ENCODE assay signal across 23 cellular contexts in genomic region chr17:5183410-5183793, GRCh38. TPM values are rescaled to one million over a fixed set of nuclear protein-coding genes. Genes with fewer than 3 reads are reported as not detected.
DNase-seq lines count a peak whose midpoint lies in the region; ATAC-seq, FAIRE-seq and TF ChIP-seq lines count a peak whose summit lies in the region.
"Had no signal": no experiment of that assay in that cellular context is flagged by ENCODE, and none has a peak within 500 bp of the region (broad histone marks: within the 10 kb centered on the region; RNA-seq: fewer than 3 reads in every experiment).

No MANE protein-coding gene starts in this region.

- H3K27me3 Mint-ChIP-seq in natural killer cell (ENCODE audit: low read depth in 2 of 2) = no peaks in the 10 kb centered on the region
- no peaks in the 10 kb centered on the region for H3K27me3 Mint-ChIP-seq in activated CD8-positive, alpha-beta memory T cell treated with anti-CD3 and anti-CD28 coated beads, Interleukin-2, amount 10 ng/mL, durations not matched to agents 7 days and 5 days
- H3K27me3 Mint-ChIP-seq: IgD-negative memory B cell had no signal

- intact Hi-C loops in natural killer cell (cut with micrococcal nuclease) = loop anchor here (5.0 kb wide), 1 partner anchor 331 kb away; no protein-coding TSS in a partner anchor

- H3K4me3 Mint-ChIP-seq in natural killer cell = peak overlapping the region; percentile 13
- no peak overlapping the region for H3K4me3 Mint-ChIP-seq in activated CD8-positive, alpha-beta memory T cell treated with anti-CD3 and anti-CD28 coated beads, Interleukin-2, amount 10 ng/mL, durations not matched to agents 7 days and 5 days
- H3K4me3 Mint-ChIP-seq: CD14-positive monocyte had no signal

- TF ChIP-seq CTCF in H1 (IDR thresholded peaks at IDR 0.05; ENCODE audit: control extremely low read depth in 1 of 3, insufficient read depth in 1 of 3, low read depth in 1 of 3, low read length in 3 of 3) (no peak), natural killer cell (IDR thresholded peaks at IDR 0.05) (no peak)

- H3K14ac ChIP-seq in H1 (ENCODE audit: insufficient read length) = no peak overlapping the region

- H3K27ac Mint-ChIP-seq in natural killer cell = peak overlapping the region; percentile 84 to 87
- H3K27ac Mint-ChIP-seq in activated CD8-positive, alpha-beta memory T cell treated with anti-CD3 and anti-CD28 coated beads, Interleukin-2, amount 10 ng/mL, durations not matched to agents 7 days and 5 days = no peak overlapping the region
- H3K27ac Mint-ChIP-seq: CD14-positive monocyte, IgD-negative memory B cell had no signal

- no peaks in the 10 kb centered on the region for H3K79me2 ChIP-seq in H1 (ENCODE audit: control insufficient read depth in 1 of 2, insufficient read depth in 2 of 2, low read length in 2 of 2)

- no peak overlapping the region for H3K4ac ChIP-seq in H1 (replicated peaks; ENCODE audit: insufficient read length, low read depth, low read length)

- no peak overlapping the region for H2AK5ac ChIP-seq in H1 (ENCODE audit: low read depth, low read length)

- no peak overlapping the region for H2AFZ ChIP-seq in H1 (ENCODE audit: low read length)

- H2BK120ac ChIP-seq in H1 (replicated peaks; ENCODE audit: low read depth, low read length) = no peak overlapping the region

- peaks cover 27 to 41% of the 10 kb centered on the region in 2 donors for H3K4me1 Mint-ChIP-seq in natural killer cell
- peaks cover 4% of the 10 kb centered on the region for H3K4me1 Mint-ChIP-seq in activated CD8-positive, alpha-beta memory T cell treated with anti-CD3 and anti-CD28 coated beads, Interleukin-2, amount 10 ng/mL, durations not matched to agents 7 days and 5 days
- H3K4me1 Mint-ChIP-seq: CD14-positive monocyte had no signal

- H3K4me3 ChIP-seq in BLaER1 treated with 17β-estradiol and CSF1 and Interleukin-3, amounts not matched to agents 10 nM and 100 nM = peak overlapping the region in 7 of 10 experiments; percentile 5 to 43 (median 15); a peak in 9 of 20 replicates
- H3K4me3 ChIP-seq in HUES48 (ENCODE audit: low read depth, low read length) = peak overlapping the region; percentile 32; the same call in 1 of the 2 replicates
- peak overlapping the region in 1 of 4 experiments; percentile 22; a peak in 1 of 8 replicates for H3K4me3 ChIP-seq in H1 (ENCODE audit: extremely low read depth in 1 of 4, insufficient read depth in 2 of 4, low read depth in 3 of 4, low read length in 4 of 4)

- peaks cover 54% of the 10 kb centered on the region for H3K36me3 Mint-ChIP-seq in natural killer cell
- peaks cover 81% of the 10 kb centered on the region for H3K36me3 Mint-ChIP-seq in activated CD8-positive, alpha-beta memory T cell treated with anti-CD3 and anti-CD28 coated beads, Interleukin-2, amount 10 ng/mL, durations not matched to agents 7 days and 5 days

- H3K79me1 ChIP-seq in H1 (ENCODE audit: low read depth, low read length) = no peaks in the 10 kb centered on the region

- H2BK12ac ChIP-seq in H1 (ENCODE audit: low read depth, low read length) = no peak overlapping the region

- peaks cover 99 to 100% (median 100%) of the 10 kb centered on the region in 11 experiments for H3K9me3 ChIP-seq in BLaER1 treated with 17β-estradiol and CSF1 and Interleukin-3, amounts not matched to agents 10 nM and 100 nM (replicated peaks in 1 of 11)
- H3K9me3 ChIP-seq in HUES48 (ENCODE audit: control insufficient read depth, insufficient read depth, low read length) (peaks cover 99% of the 10 kb centered on the region), H1 (ENCODE audit: insufficient read depth in 2 of 2, low read depth in 1 of 2, low read length in 1 of 2) (peaks cover 90 to 93% of the 10 kb centered on the region in 2 experiments)

- no peak for TF ChIP-seq EP300 in H1 (IDR thresholded peaks at IDR 0.05; ENCODE audit: borderline replicate concordance in 1 of 2, low read depth in 2 of 2, low read length in 2 of 2)

- no peak for TF ChIP-seq POLR2A in H1 (IDR thresholded peaks at IDR 0.05; ENCODE audit: control extremely low read depth in 1 of 2, low read depth in 2 of 2, low read length in 2 of 2)

- FAIRE-seq in H1 (lab: Jason Lieb, UNC) = no peak

- H3K4me2 ChIP-seq in BLaER1 treated with 17β-estradiol and CSF1 and Interleukin-3, amounts not matched to agents 10 nM and 100 nM = no peak overlapping the region
- no peak overlapping the region for H3K4me2 ChIP-seq in H1 (ENCODE audit: insufficient read depth in 1 of 2, low read depth in 2 of 2, low read length in 2 of 2)

- H3K4me1 ChIP-seq in BLaER1 treated with 17β-estradiol and CSF1 and Interleukin-3, amounts not matched to agents 10 nM and 100 nM = no peaks in the 10 kb centered on the region
- no peaks in the 10 kb centered on the region for H3K4me1 ChIP-seq in HUES48 (ENCODE audit: control insufficient read depth, insufficient read depth, low read length)
- H3K4me1 ChIP-seq in H1 (replicated peaks in 1 of 4; ENCODE audit: control insufficient read depth in 3 of 4, insufficient read depth in 4 of 4, low read length in 3 of 4) = no peaks in the 10 kb centered on the region
- H3K4me1 ChIP-seq: Caco-2 had no signal

- no peak for DNase-seq in H1 (ENCODE audit: low read depth in 1 of 2, low spot score in 2 of 2)
- DNase-seq in natural killer cell = no peak
- no peak for DNase-seq in iPS-NIHi7 (ENCODE audit: extremely low spot score)
- no peak for DNase-seq in activated CD8-positive, alpha-beta memory T cell treated with anti-CD3 and anti-CD28 coated beads, Interleukin-2, amount 10 ng/mL, durations not matched to agents 7 days and 5 days
- DNase-seq: Caco-2, DMS153, EL, HCEC 1CT, NCI-H1105, NCI-H1694, NCI-H2107, NCI-H2227 treated with DMSO at 0.1 percent for 48 hours, NCI-H524, SHP77 had no signal

- H3K9ac ChIP-seq in BLaER1 treated with 17β-estradiol and CSF1 and Interleukin-3, amounts not matched to agents 10 nM and 100 nM = no peak overlapping the region
- H3K9ac ChIP-seq in HUES48 (ENCODE audit: low read depth, low read length) = no peak overlapping the region
- no peak overlapping the region for H3K9ac ChIP-seq in H1 (replicated peaks in 1 of 4; ENCODE audit: extremely low read depth in 1 of 4, low read depth in 3 of 4, low read length in 3 of 4)

- H3K23me2 ChIP-seq in H1 (ENCODE audit: low read depth, low read length) = no peaks in the 10 kb centered on the region

- H2BK20ac ChIP-seq in H1 (ENCODE audit: low read length) = no peak overlapping the region

- H3K27me3 ChIP-seq in BLaER1 treated with 17β-estradiol and CSF1 and Interleukin-3, amounts not matched to agents 10 nM and 100 nM = no peaks in the 10 kb centered on the region
- H3K27me3 ChIP-seq in HUES48 (ENCODE audit: control insufficient read depth, insufficient read depth, low read length) (no peaks in the 10 kb centered on the region), H1 (replicated peaks in 1 of 4; ENCODE audit: control insufficient read depth in 3 of 4, extremely low read depth in 1 of 4, insufficient read depth in 3 of 4, low read length in 3 of 4) (no peaks in the 10 kb centered on the region)

- H2BK15ac ChIP-seq in H1 (ENCODE audit: low read length) = no peak overlapping the region

- H3K9me3 Mint-ChIP-seq in natural killer cell = peaks cover 10 to 23% of the 10 kb centered on the region in 2 donors
- peaks cover 51% of the 10 kb centered on the region for H3K9me3 Mint-ChIP-seq in activated CD8-positive, alpha-beta memory T cell treated with anti-CD3 and anti-CD28 coated beads, Interleukin-2, amount 10 ng/mL, durations not matched to agents 7 days and 5 days (ENCODE audit: low read depth)

- H3K27ac ChIP-seq in BLaER1 treated with 17β-estradiol and CSF1 and Interleukin-3, amounts not matched to agents 10 nM and 100 nM = no peak overlapping the region
- H3K27ac ChIP-seq in HUES48 (ENCODE audit: low read depth, low read length) = no peak overlapping the region
- no peak overlapping the region for H3K27ac ChIP-seq in H1 (ENCODE audit: low read depth, low read length)

- H4K8ac ChIP-seq in H1 (ENCODE audit: extremely low read depth, insufficient read depth, low read length) = no peak overlapping the region

- H4K91ac ChIP-seq in H1 (replicated peaks; ENCODE audit: insufficient read length, low read length) = no peak overlapping the region

- H3K56ac ChIP-seq in H1 (replicated peaks; ENCODE audit: insufficient read length, low read depth, low read length) = no peak overlapping the region

- no peak overlapping the region for H3K18ac ChIP-seq in H1 (ENCODE audit: extremely low read depth, low read length)

- no peak for ATAC-seq in natural killer cell
- ATAC-seq in HG03196 (IDR thresholded peaks at IDR 0.05; ENCODE audit: unreplicated experiment) = no peak
- no peak for ATAC-seq in activated CD8-positive, alpha-beta memory T cell treated with anti-CD3 and anti-CD28 coated beads, Interleukin-2, amount 10 ng/mL, durations not matched to agents 7 days and 5 days
- ATAC-seq in GM21360 (IDR thresholded peaks at IDR 0.05; ENCODE audit: unreplicated experiment) = no peak
- ATAC-seq: SK-N-SH treated with all-trans-retinoic acid at 6 μM for 48 hours had no signal

- H3K23ac ChIP-seq in H1 (ENCODE audit: insufficient read length) = no peak overlapping the region

- no peak for TF ChIP-seq RAD21 in H1 (IDR thresholded peaks at IDR 0.05 in 1 of 2, conservative IDR thresholded peaks at IDR 0.05 in 1 of 2; ENCODE audit: low read depth in 2 of 2, low read length in 2 of 2)

- H2BK5ac ChIP-seq in H1 (ENCODE audit: low read depth, low read length) = no peak overlapping the region

- POLR2A ChIA-PET in H1 (lab: Charles Lee; ENCODE audit: partially characterized antibody) = interaction anchor here (1.0 to 3.4 kb wide), 4 partner anchors 8 to 79 kb away, joined by 3 to 23 read pairs (median 8); partner anchors contain the start of genes ZNF232 and ZNF594

- no peaks in the 10 kb centered on the region for H4K20me1 ChIP-seq in BLaER1 treated with 17β-estradiol and CSF1 and Interleukin-3, amounts not matched to agents 10 nM and 100 nM
- H4K20me1 ChIP-seq in H1 (replicated peaks in 1 of 2; ENCODE audit: control insufficient read depth in 1 of 2, insufficient read depth in 2 of 2, low read length in 2 of 2) = no peaks in the 10 kb centered on the region

- peaks cover 63 to 99% (median 83%) of the 10 kb centered on the region in 11 experiments for H3K36me3 ChIP-seq in BLaER1 treated with 17β-estradiol and CSF1 and Interleukin-3, amounts not matched to agents 10 nM and 100 nM
- peaks cover 38% of the 10 kb centered on the region for H3K36me3 ChIP-seq in HUES48 (ENCODE audit: control insufficient read depth, insufficient read depth, low read length)
- peaks cover 0 to 80% (median 25%) of the 10 kb centered on the region in 4 experiments; a peak in 5 of 8 replicates for H3K36me3 ChIP-seq in H1 (ENCODE audit: control insufficient read depth in 2 of 4, insufficient read depth in 4 of 4, low read length in 3 of 4)

- H4K5ac ChIP-seq in H1 (ENCODE audit: insufficient read length, low read depth, low read length) = no peak overlapping the region

- CTCF ChIA-PET in H1 (lab: Charles Lee; ENCODE audit: partially characterized antibody) = interaction anchor here (1.2 kb wide), 1 partner anchor 128 kb away, joined by 3 read pairs; no protein-coding TSS in a partner anchor
- CTCF ChIA-PET in activated CD8-positive, alpha-beta memory T cell treated with anti-CD3 and anti-CD28 coated beads, Interleukin-2, amount 10 ng/mL, durations not matched to agents 7 days and 5 days (lab: Charles Lee) = interaction anchor here (1.3 to 3.6 kb wide), 2 partner anchors 8 to 12 kb away, joined by 3 to 11 read pairs; partner anchors contain the start of gene ZNF594

RNA-seq across cellular contexts. Expression of gene ZNF594, which starts 8.3 kb away (rescaled TPM):
- 14.3 and 15.5 TPM in 2 replicates for total RNA-seq in H1 (2021; fragmentation: NEBNext Ultra II Directional; extraction: Animal tissue kit (Norgen Biotek cat#: 25700))
- polyA plus RNA-seq in H1 (2011; rRNA removed) = 3.6 and 4.2 TPM in 2 replicates
- polyA plus RNA-seq in H1 (2011; cell fraction: cytosol; rRNA removed) = 5.3 TPM
- polyA plus RNA-seq in H1 (2011; cell fraction: nucleus; rRNA removed) = 12.8 TPM
- polyA plus RNA-seq in H1 (2012, experiment 1 of 2) = 5.0 to 8.8 TPM (median 7.7 TPM) in 4 replicates
- polyA plus RNA-seq in H1 (2012, experiment 2 of 2) = 0.31 TPM
- polyA plus RNA-seq in H1 (2013, experiment 1 of 2) = 6.2 TPM
- 5.6 TPM for polyA plus RNA-seq in H1 (2013, experiment 2 of 2)
- 6.8 and 7.7 TPM in 2 replicates for polyA minus RNA-seq in H1 (2011; rRNA and poly(A)+ RNA removed)
- polyA minus RNA-seq in H1 (2011; cell fraction: cytosol; rRNA and poly(A)+ RNA removed) = 9.1 TPM
- 29.7 TPM for polyA minus RNA-seq in H1 (2011; cell fraction: nucleus; rRNA and poly(A)+ RNA removed)
- total RNA-seq in natural killer cell = 1 to 10 TPM; 5.1 to 7.9 (median 6.1) TPM
- total RNA-seq in activated CD8-positive, alpha-beta memory T cell treated with anti-CD3 and anti-CD28 coated beads, Interleukin-2, amount 10 ng/mL, durations not matched to agents 7 days and 5 days = 10 to 100 TPM; 10.5 to 11.3 TPM

RNA-seq across cellular contexts. Expression of gene SCIMP, which starts 51.3 kb away (rescaled TPM):
- total RNA-seq in H1 (2021; fragmentation: NEBNext Ultra II Directional; extraction: Animal tissue kit (Norgen Biotek cat#: 25700)) = not detected in 2 replicates
- polyA plus RNA-seq in H1 (2011; rRNA removed) = not detected in 2 replicates
- not detected for polyA plus RNA-seq in H1 (2011; cell fraction: cytosol; rRNA removed)
- not detected for polyA plus RNA-seq in H1 (2011; cell fraction: nucleus; rRNA removed)
- polyA plus RNA-seq in H1 (2012, experiment 1 of 2) = 0.21 to 0.38 TPM in 2 of 4 replicates, not detected in the others
- polyA plus RNA-seq in H1 (2012, experiment 2 of 2) = 0.09 TPM
- polyA plus RNA-seq in H1 (2013, experiment 1 of 2) = not detected
- not detected for polyA plus RNA-seq in H1 (2013, experiment 2 of 2)
- not detected in 2 replicates for polyA minus RNA-seq in H1 (2011; rRNA and poly(A)+ RNA removed)
- polyA minus RNA-seq in H1 (2011; cell fraction: cytosol; rRNA and poly(A)+ RNA removed) = not detected
- not detected for polyA minus RNA-seq in H1 (2011; cell fraction: nucleus; rRNA and poly(A)+ RNA removed)
- 1 to 10 TPM; 3.9 to 10.0 (median 8.0) TPM for total RNA-seq in natural killer cell
- total RNA-seq in activated CD8-positive, alpha-beta memory T cell treated with anti-CD3 and anti-CD28 coated beads, Interleukin-2, amount 10 ng/mL, durations not matched to agents 7 days and 5 days = not detected
- total RNA-seq: A673, Caco-2, LHCN-M2 had no signal
